In the genomic region with DNA sequence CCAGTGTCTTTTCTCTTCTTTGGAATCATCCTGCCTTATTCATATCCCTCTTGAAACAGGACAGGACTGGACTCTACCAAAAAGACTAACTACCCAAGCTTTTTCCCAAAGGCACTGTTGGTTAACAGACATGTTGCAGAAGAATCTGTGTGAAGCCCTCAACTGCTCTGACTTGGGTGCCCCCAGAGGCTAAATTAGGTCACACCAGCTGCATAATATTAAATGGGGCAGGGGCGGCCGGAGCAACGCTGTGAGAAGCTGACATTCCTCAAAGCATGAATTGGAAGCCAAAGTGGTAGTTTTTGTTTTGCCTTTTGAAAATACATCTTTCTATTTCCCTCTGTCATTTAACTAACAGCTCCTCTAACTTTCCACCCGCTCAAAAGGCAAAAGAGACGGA, we compare ENCODE assay signal across 9 cellular contexts.
DNase-seq lines count a peak whose midpoint lies in the region; ATAC-seq and TF ChIP-seq lines count a peak whose summit lies in the region.
"Had no signal": no experiment of that assay in that cellular context is flagged by ENCODE, and none has a peak within 500 bp of the region (broad histone marks: within the 10 kb centered on the region; RNA-seq: fewer than 3 reads in every experiment).

No MANE protein-coding gene starts in this region.

- H2BK120ac ChIP-seq in IMR-90 (ENCODE audit: low read depth, low read length), result peak overlapping the region; percentile 20

- H3K27ac Mint-ChIP-seq in activated CD4-positive, alpha-beta memory T cell treated with anti-CD3 and anti-CD28 coated beads, Interleukin-2, amount 10 ng/mL, durations not matched to agents 7 days and 5 days, result no peak overlapping the region

- dilution Hi-C loops in IMR-90 (cut with HindIII; ENCODE audit: low sequenced_read_pairs, unreplicated experiment), result no loop called here

- H4K8ac ChIP-seq in IMR-90 (ENCODE audit: low read depth in 2 of 2, low read length in 2 of 2), result no peak overlapping the region

- H2BK20ac ChIP-seq in IMR-90 (ENCODE audit: low read depth, low read length), result no peak overlapping the region; the same call in 1 of the 2 replicates

- no peak overlapping the region for H3K27ac ChIP-seq in IMR-90 (ENCODE audit: insufficient read depth, low read length)
- peak overlapping the region; percentile 26 for H3K27ac ChIP-seq in cingulate gyrus (ENCODE audit: low read depth, low read length)
- no peak overlapping the region for H3K27ac ChIP-seq in lower lobe of right lung

- no peaks in the 10 kb centered on the region for H4K20me1 ChIP-seq in IMR-90 (ENCODE audit: insufficient read depth, low read length)

- peak overlapping the region; percentile 25 for H3K4ac ChIP-seq in IMR-90 (ENCODE audit: low read depth, low read length)

- ATAC-seq in IMR-90 (ENCODE audit: low read depth) (peak; percentile 64; the same call in 1 of the 2 replicates), lower lobe of right lung (no peak)

- DNase-seq in AG09309 (ENCODE audit: low read depth) (no peak), IMR-90 (no peak), lower lobe of right lung (no peak), OCI-M2 (lab: John Stamatoyannopoulos, UW; ENCODE audit: unreplicated experiment) (no peak), AG08395 (ENCODE audit: low spot score) (no peak)
- DNase-seq in activated CD4-positive, alpha-beta memory T cell treated with anti-CD3 and anti-CD28 coated beads, Interleukin-2, amount 10 ng/mL, durations not matched to agents 7 days and 5 days, result no peak
- no peak for DNase-seq in stimulated activated CD4-positive, alpha-beta T cell treated with anti-CD3 and anti-CD28 coated beads, Interleukin-4, amount 100 ng/mL, for 4 hours
- DNase-seq: KG1 had no signal

- CTCF ChIA-PET in IMR-90 (lab: Yijun Ruan, JAX), result interaction anchor here (0.7 to 1.4 kb wide), 3 partner anchors 148 to 199 kb away, joined by 3 to 5 read pairs (median 4); no protein-coding TSS in a partner anchor
- CTCF ChIA-PET in activated CD4-positive, alpha-beta memory T cell treated with anti-CD3 and anti-CD28 coated beads, Interleukin-2, amount 10 ng/mL, durations not matched to agents 7 days and 5 days (lab: Charles Lee), result no interaction called here

- peak overlapping the region; percentile 50; the same call in 1 of the 2 replicates for H3K4me2 ChIP-seq in IMR-90 (ENCODE audit: low read depth, low read length)

- H2AK9ac ChIP-seq in IMR-90 (replicated peaks; ENCODE audit: low read depth, low read length, poor library complexity), result peak overlapping the region; percentile 57

- no TSS peak for BruUV-seq in IMR-90 (replicated peaks; lab: Mats Ljungman, UMichigan)

- no peak overlapping the region for H3K4me3 ChIP-seq in AG09309 (ENCODE audit: control insufficient read depth, low read depth, low read length)
- H3K4me3 ChIP-seq in IMR-90 (ENCODE audit: insufficient read depth, low read depth, low read length), result no peak overlapping the region
- no peak overlapping the region for H3K4me3 ChIP-seq in lower lobe of right lung

- no peaks in the 10 kb centered on the region for H3K36me3 Mint-ChIP-seq in activated CD4-positive, alpha-beta memory T cell treated with anti-CD3 and anti-CD28 coated beads, Interleukin-2, amount 10 ng/mL, durations not matched to agents 7 days and 5 days (ENCODE audit: low read depth)

- no CpG with 5 or more reads among the region's 5 CpGs for WGBS in IMR-90 (ENCODE audit: extremely low coverage in 2 of 2, insufficient read length in 1 of 2), 2 experiments

- H3K9ac ChIP-seq in IMR-90 (ENCODE audit: low read depth, low read length), result no peak overlapping the region

- no peak overlapping the region for H2AK5ac ChIP-seq in IMR-90 (ENCODE audit: low read depth, low read length)

- H3K56ac ChIP-seq in IMR-90 (ENCODE audit: extremely low read depth, insufficient read depth, low read length), result no peak overlapping the region

- no peak for TF ChIP-seq POLR2A in IMR-90 (IDR thresholded peaks at IDR 0.05; ENCODE audit: low read depth, low read length)

- no peak overlapping the region; the same call in 1 of the 2 replicates for H4K91ac ChIP-seq in IMR-90 (ENCODE audit: insufficient read depth, low read depth, low read length)

- no peak overlapping the region for H3K23ac ChIP-seq in IMR-90 (ENCODE audit: low read depth, low read length)

- in situ Hi-C loops in IMR-90 (cut with MboI; ENCODE audit: low sequenced_read_pairs), result loop anchor here (10.0 kb wide), 1 partner anchor 188 kb away; the partner anchor contains the start of gene LHFPL6

- H3K27me3 Mint-ChIP-seq in activated CD4-positive, alpha-beta memory T cell treated with anti-CD3 and anti-CD28 coated beads, Interleukin-2, amount 10 ng/mL, durations not matched to agents 7 days and 5 days, result peaks cover 12% of the 10 kb centered on the region

- POLR2A ChIA-PET in IMR-90 (lab: Charles Lee; ENCODE audit: unreplicated experiment), result no interaction called here
- POLR2A ChIA-PET in activated CD4-positive, alpha-beta memory T cell treated with anti-CD3 and anti-CD28 coated beads, Interleukin-2, amount 10 ng/mL, durations not matched to agents 7 days and 5 days (lab: Charles Lee), result no interaction called here

- intact Hi-C loops in IMR-90 (cut with micrococcal nuclease) (loop anchor here (10.0 kb wide), 1 partner anchor 382 kb away; the partner anchor contains the start of genes NHLRC3 and PROSER1), lower lobe of right lung (cut with DNase I) (no loop called here)

- no peak overlapping the region for H2BK15ac ChIP-seq in IMR-90 (ENCODE audit: low read depth, low read length)

- no peak for TF ChIP-seq RAD21 in IMR-90 (IDR thresholded peaks at IDR 0.05; ENCODE audit: low read length)

- H3K9me1 ChIP-seq in IMR-90 (ENCODE audit: insufficient read depth, low read length), result no peaks in the 10 kb centered on the region

- H3K18ac ChIP-seq in IMR-90 (ENCODE audit: low read depth, low read length), result no peak overlapping the region

- H3K79me1 ChIP-seq in IMR-90 (ENCODE audit: low read depth in 1 of 2, low read length in 2 of 2), result peaks cover 0 to 6% of the 10 kb centered on the region in 2 experiments; a peak in 1 of 4 replicates

- no peak overlapping the region for H2BK5ac ChIP-seq in IMR-90 (ENCODE audit: low read depth, low read length, poor library complexity, severe bottlenecking)

- H3K4me1 ChIP-seq in IMR-90 (ENCODE audit: control insufficient read depth, insufficient read depth, low read length) (no peaks in the 10 kb centered on the region; the same call in 1 of the 2 replicates), lower lobe of right lung (peaks cover 16% of the 10 kb centered on the region)

- no peaks in the 10 kb centered on the region for H3K27me3 ChIP-seq in IMR-90 (ENCODE audit: control insufficient read depth, insufficient read depth, low read length)
- no peaks in the 10 kb centered on the region for H3K27me3 ChIP-seq in lower lobe of right lung (ENCODE audit: low read depth)

- no peaks in the 10 kb centered on the region for H3K36me3 ChIP-seq in IMR-90 (ENCODE audit: control insufficient read depth, insufficient read depth, low read length)
- H3K36me3 ChIP-seq in lower lobe of right lung, result no peaks in the 10 kb centered on the region

- H2AFZ ChIP-seq in IMR-90 (replicated peaks; ENCODE audit: low read length, poor library complexity), result no peak overlapping the region

- no peaks in the 10 kb centered on the region for H3K4me1 Mint-ChIP-seq in activated CD4-positive, alpha-beta memory T cell treated with anti-CD3 and anti-CD28 coated beads, Interleukin-2, amount 10 ng/mL, durations not matched to agents 7 days and 5 days

- no peak overlapping the region for H3K14ac ChIP-seq in IMR-90 (replicated peaks; ENCODE audit: low read depth, low read length)

- H4K5ac ChIP-seq in IMR-90 (ENCODE audit: low read depth, low read length), result no peak overlapping the region

- H3K4me3 Mint-ChIP-seq in activated CD4-positive, alpha-beta memory T cell treated with anti-CD3 and anti-CD28 coated beads, Interleukin-2, amount 10 ng/mL, durations not matched to agents 7 days and 5 days, result no peak overlapping the region

- H3K9me3 ChIP-seq in IMR-90 (ENCODE audit: control insufficient read depth, insufficient read depth, low read length) (no peaks in the 10 kb centered on the region), lower lobe of right lung (no peaks in the 10 kb centered on the region)

- H3K9me3 Mint-ChIP-seq in activated CD4-positive, alpha-beta memory T cell treated with anti-CD3 and anti-CD28 coated beads, Interleukin-2, amount 10 ng/mL, durations not matched to agents 7 days and 5 days, result no peaks in the 10 kb centered on the region

- peak; percentile 7 for TF ChIP-seq CTCF in AG09309 (IDR thresholded peaks at IDR 0.05; ENCODE audit: control insufficient read depth, insufficient read depth, low read depth, low read length, missing control alignments)
- peak; percentile 22; the same call in 1 of the 2 replicates for TF ChIP-seq CTCF in IMR-90 (conservative IDR thresholded peaks at IDR 0.05; ENCODE audit: low read depth, low read length)
- peak; percentile 14 for TF ChIP-seq CTCF in lower lobe of right lung (IDR thresholded peaks at IDR 0.05)

TF ChIP-seq in IMR-90, 13 proteins besides CTCF, POLR2A, EP300 and RAD21 (continues in another document):
- TF ChIP-seq USF2 (IDR thresholded peaks at IDR 0.05; ENCODE audit: low read depth, low read length) (no peak), BHLHE40 (IDR thresholded peaks at IDR 0.05; ENCODE audit: low read depth, low read length) (no peak), RFX5 (IDR thresholded peaks at IDR 0.05; ENCODE audit: low read depth, low read length) (no peak), CHD1 (IDR thresholded peaks at IDR 0.05; ENCODE audit: low read depth, low read length) (no peak), MAZ (IDR thresholded peaks at IDR 0.05; ENCODE audit: borderline replicate concordance, low read depth, low read length) (no peak), RCOR1 (IDR thresholded peaks at IDR 0.05; ENCODE audit: insufficient replicate concordance, low read length) (no peak), MXI1 (IDR thresholded peaks at IDR 0.05; ENCODE audit: borderline replicate concordance, low read depth, low read length) (no peak)
- TF ChIP-seq, protein P1, sequence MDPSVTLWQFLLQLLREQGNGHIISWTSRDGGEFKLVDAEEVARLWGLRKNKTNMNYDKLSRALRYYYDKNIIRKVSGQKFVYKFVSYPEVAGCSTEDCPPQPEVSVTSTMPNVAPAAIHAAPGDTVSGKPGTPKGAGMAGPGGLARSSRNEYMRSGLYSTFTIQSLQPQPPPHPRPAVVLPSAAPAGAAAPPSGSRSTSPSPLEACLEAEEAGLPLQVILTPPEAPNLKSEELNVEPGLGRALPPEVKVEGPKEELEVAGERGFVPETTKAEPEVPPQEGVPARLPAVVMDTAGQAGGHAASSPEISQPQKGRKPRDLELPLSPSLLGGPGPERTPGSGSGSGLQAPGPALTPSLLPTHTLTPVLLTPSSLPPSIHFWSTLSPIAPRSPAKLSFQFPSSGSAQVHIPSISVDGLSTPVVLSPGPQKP (IDR thresholded peaks at IDR 0.05; ENCODE audit: borderline replicate concordance, low read depth, low read length), result no peak
